ENCODE assay signal across 26 cellular contexts in the genomic region with DNA sequence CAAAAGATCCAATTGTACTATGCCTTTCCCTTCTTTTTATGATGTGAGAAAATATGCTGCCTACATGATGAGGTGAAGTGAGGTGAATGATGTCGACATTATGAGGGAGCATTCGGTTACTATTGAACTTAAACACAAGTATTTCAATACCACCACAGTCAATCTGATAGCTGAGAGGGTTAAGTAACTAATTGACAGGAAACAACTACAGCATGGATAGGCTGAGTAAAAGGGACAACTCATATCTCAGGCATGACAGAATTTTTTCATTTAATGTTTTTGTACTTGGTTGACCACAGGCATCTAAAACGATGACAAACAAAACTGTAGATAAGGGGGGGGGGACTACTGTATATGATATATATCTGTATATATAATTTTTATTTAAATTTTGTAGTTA.
DNase-seq lines count a peak whose midpoint lies in the region; ATAC-seq and TF ChIP-seq lines count a peak whose summit lies in the region.
"Had no signal": no experiment of that assay in that cellular context is flagged by ENCODE, and none has a peak within 500 bp of the region (broad histone marks: within the 10 kb centered on the region; RNA-seq: fewer than 3 reads in every experiment).

No MANE protein-coding gene starts in this region.

- no peaks in the 10 kb centered on the region for H3K4me1 Mint-ChIP-seq in activated CD4-positive, alpha-beta T cell treated with anti-CD3 and anti-CD28 coated beads, Interleukin-2, amount 10 ng/mL, durations not matched to agents 24 days and 14 days
- H3K4me1 Mint-ChIP-seq: nephron progenitor cell; stimulated activated effector memory CD8-positive, alpha-beta T cell treated with anti-CD3 and anti-CD28 coated beads, Interleukin-12 subunit alpha, Interleukin-12 subunit beta, amount 100 ng/mL, for 72 hours had no signal

- no peaks in the 10 kb centered on the region for H3K27me3 Mint-ChIP-seq in activated CD4-positive, alpha-beta T cell treated with anti-CD3 and anti-CD28 coated beads, Interleukin-2, amount 10 ng/mL, durations not matched to agents 24 days and 14 days
- H3K27me3 Mint-ChIP-seq: effector memory CD8-positive, alpha-beta T cell had no signal

- no peaks in the 10 kb centered on the region for H3K9me3 Mint-ChIP-seq in activated CD4-positive, alpha-beta T cell treated with anti-CD3 and anti-CD28 coated beads, Interleukin-2, amount 10 ng/mL, durations not matched to agents 24 days and 14 days
- H3K9me3 Mint-ChIP-seq: activated T-helper 2 cell treated with anti-CD3 and anti-CD28 coated beads, Interferon-gamma antibody, Interleukin-2, Interleukin-4, amounts not matched to agents 10 μg/mL and 5 μg/mL and 100 μg/mL, durations not matched to agents 14 hours and 24 hours and 36 hours; stimulated activated effector memory CD8-positive, alpha-beta T cell treated with anti-CD3 and anti-CD28 coated beads, Interleukin-12 subunit alpha, Interleukin-12 subunit beta, amount 100 ng/mL, for 72 hours; T-helper 2 cell treated with Interferon-gamma antibody and Interleukin-4, amounts not matched to agents 5 μg/mL and 100 μg/mL, for 36 hours had no signal

- H3K27ac Mint-ChIP-seq in activated CD4-positive, alpha-beta T cell treated with anti-CD3 and anti-CD28 coated beads, Interleukin-2, amount 10 ng/mL, durations not matched to agents 24 days and 14 days, result no peak overlapping the region
- H3K27ac Mint-ChIP-seq: activated T-helper 2 cell treated with anti-CD3 and anti-CD28 coated beads, Interferon-gamma antibody, Interleukin-2, Interleukin-4, amounts not matched to agents 10 μg/mL and 5 μg/mL and 100 μg/mL, durations not matched to agents 14 hours and 24 hours and 36 hours; effector memory CD8-positive, alpha-beta T cell; nephron progenitor cell; stimulated activated effector memory CD8-positive, alpha-beta T cell treated with anti-CD3 and anti-CD28 coated beads, Interleukin-12 subunit alpha, Interleukin-12 subunit beta, amount 100 ng/mL, for 72 hours; T-helper 2 cell treated with Interferon-gamma antibody and Interleukin-4, amounts not matched to agents 5 μg/mL and 100 μg/mL, for 36 hours had no signal

- H3K4me3 ChIP-seq in astrocyte of the cerebellum (ENCODE audit: low read depth, low read length), result no peak overlapping the region
- no peak overlapping the region for H3K4me3 ChIP-seq in upper lobe of right lung
- H3K4me3 ChIP-seq in mucosa of descending colon, result no peak overlapping the region
- H3K4me3 ChIP-seq: heart left ventricle, transverse colon had no signal

- no peaks in the 10 kb centered on the region for H3K36me3 Mint-ChIP-seq in activated CD4-positive, alpha-beta T cell treated with anti-CD3 and anti-CD28 coated beads, Interleukin-2, amount 10 ng/mL, durations not matched to agents 24 days and 14 days (ENCODE audit: low read depth)
- H3K36me3 Mint-ChIP-seq: stimulated activated effector memory CD8-positive, alpha-beta T cell treated with anti-CD3 and anti-CD28 coated beads, Interleukin-12 subunit alpha, Interleukin-12 subunit beta, amount 100 ng/mL, for 72 hours had no signal

- TF ChIP-seq CTCF in astrocyte of the cerebellum (IDR thresholded peaks at IDR 0.05; ENCODE audit: low read depth, low read length, missing control alignments) (no peak), upper lobe of right lung (IDR thresholded peaks at IDR 0.05) (no peak), mucosa of descending colon (IDR thresholded peaks at IDR 0.05) (no peak)

- H3K9me3 ChIP-seq in upper lobe of right lung (no peaks in the 10 kb centered on the region), mucosa of descending colon (no peaks in the 10 kb centered on the region)
- H3K9me3 ChIP-seq: heart left ventricle, transverse colon had no signal

- intact Hi-C loops in activated CD4-positive, alpha-beta T cell treated with anti-CD3 and anti-CD28 coated beads, Interleukin-2, amount 10 ng/mL, durations not matched to agents 24 days and 14 days (cut with micrococcal nuclease), result no loop called here
- intact Hi-C loops in upper lobe of right lung (cut with DNase I) (no loop called here), mucosa of descending colon (cut with DNase I, micrococcal nuclease) (no loop called here)

- peak; percentile 2 for DNase-seq in activated CD4-positive, alpha-beta T cell treated with anti-CD3 and anti-CD28 coated beads, Interleukin-2, amount 10 ng/mL, durations not matched to agents 24 days and 14 days
- no peak for DNase-seq in activated CD4-positive, alpha-beta T cell treated with anti-CD3 and anti-CD28 coated beads, Interleukin-2, amount 50 U/mL, for 4 hours
- DNase-seq in astrocyte of the cerebellum (ENCODE audit: low read depth) (peak; percentile 19), iris pigment epithelial cell (ENCODE audit: low read depth) (peak; percentile 2), NCI-H446 (lab: John Stamatoyannopoulos, UW) (no peak), upper lobe of right lung (no peak), NCI-H82 (lab: John Stamatoyannopoulos, UW) (no peak), mucosa of descending colon (no peak)
- DNase-seq: activated naive CD4-positive, alpha-beta T cell treated with anti-CD3 and anti-CD28 coated beads, Interleukin-2, amount 50 U/mL, for 16 hours; amygdala; DMS79 treated with DMSO at 0.1 percent for 48 hours; effector memory CD8-positive, alpha-beta T cell; GF-D8; heart left ventricle; mammary epithelial cell; NCI-H2081; NCI-H526; nephron progenitor cell; PC-3; Right ventricle myocardium superior; transverse colon had no signal

- H3K27ac ChIP-seq in upper lobe of right lung, result no peak overlapping the region
- H3K27ac ChIP-seq: 22Rv1, heart left ventricle, transverse colon had no signal

- no peaks in the 10 kb centered on the region for H3K4me1 ChIP-seq in upper lobe of right lung
- H3K4me1 ChIP-seq in mucosa of descending colon (ENCODE audit: low read depth), result no peaks in the 10 kb centered on the region
- H3K4me1 ChIP-seq: heart left ventricle, transverse colon had no signal

- in situ Hi-C loops in astrocyte of the cerebellum (cut with HindIII; ENCODE audit: low sequenced_read_pairs), result no loop called here

- no peaks in the 10 kb centered on the region for H3K27me3 ChIP-seq in upper lobe of right lung
- H3K27me3 ChIP-seq: heart left ventricle, transverse colon had no signal

- ATAC-seq in upper lobe of right lung (no peak), mucosa of descending colon (no peak)
- ATAC-seq: effector memory CD8-positive, alpha-beta T cell; heart left ventricle; HepG2; PC-3; stimulated activated effector memory CD8-positive, alpha-beta T cell treated with anti-CD3 and anti-CD28 coated beads, Interleukin-12 subunit alpha, Interleukin-12 subunit beta, amount 100 ng/mL, for 72 hours had no signal

- H3K36me3 ChIP-seq in upper lobe of right lung, result no peaks in the 10 kb centered on the region
- H3K36me3 ChIP-seq in mucosa of descending colon (ENCODE audit: low read depth), result no peaks in the 10 kb centered on the region
- H3K36me3 ChIP-seq: heart left ventricle, transverse colon had no signal

- no peak overlapping the region for H3K4me3 Mint-ChIP-seq in activated CD4-positive, alpha-beta T cell treated with anti-CD3 and anti-CD28 coated beads, Interleukin-2, amount 10 ng/mL, durations not matched to agents 24 days and 14 days
- H3K4me3 Mint-ChIP-seq: effector memory CD8-positive, alpha-beta T cell; nephron progenitor cell; stimulated activated effector memory CD8-positive, alpha-beta T cell treated with anti-CD3 and anti-CD28 coated beads, Interleukin-12 subunit alpha, Interleukin-12 subunit beta, amount 100 ng/mL, for 72 hours; T-helper 2 cell treated with Interferon-gamma antibody and Interleukin-4, amounts not matched to agents 5 μg/mL and 100 μg/mL, for 36 hours had no signal

Comparison
In these comparisons a context has a peak if more than half of its experiments do, and no peak if none do; other contexts are left out.
1. DNase-seq: peak in activated CD4-positive, alpha-beta T cell treated with anti-CD3 and anti-CD28 coated beads, Interleukin-2, amount 10 ng/mL, durations not matched to agents 24 days and 14 days (single experiment), astrocyte of the cerebellum (single experiment) and iris pigment epithelial cell (single experiment); none in activated CD4-positive, alpha-beta T cell treated with anti-CD3 and anti-CD28 coated beads, Interleukin-2, amount 50 U/mL, for 4 hours (0 of 2), NCI-H446 (0 of 2), upper lobe of right lung (single experiment), NCI-H82 (single experiment) and mucosa of descending colon (0 of 3).